Comparison of ENCODE assay signal across 18 cellular contexts in the genomic region with DNA sequence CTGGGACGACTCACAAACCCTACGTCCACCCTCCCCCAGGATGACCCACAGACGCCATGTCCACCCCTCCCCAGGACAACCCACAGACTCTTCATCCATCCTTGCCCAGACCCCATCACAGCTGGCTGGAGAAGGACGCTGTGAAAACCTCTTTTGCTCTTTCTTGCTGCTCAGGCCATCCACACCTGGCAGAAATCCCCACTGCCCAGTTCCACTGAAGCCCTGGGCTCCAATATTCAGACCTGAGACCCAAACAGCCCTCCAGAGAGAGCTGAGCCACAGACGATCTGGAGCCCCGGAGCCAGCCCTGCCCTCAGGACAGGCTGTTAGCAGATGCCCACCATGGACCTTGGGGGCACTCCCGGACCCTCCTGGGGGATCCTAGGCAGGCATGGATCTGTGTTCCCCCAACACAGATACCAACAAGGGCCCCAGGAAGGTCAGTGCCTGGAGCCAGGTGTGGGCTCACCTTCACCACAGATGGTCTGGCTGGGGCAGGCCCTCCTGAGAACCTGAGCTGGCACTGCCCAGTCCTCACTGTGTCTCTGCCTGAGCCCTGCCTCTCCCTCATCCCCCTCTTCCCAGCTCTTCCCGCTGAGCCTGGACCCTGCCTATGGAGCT.
A peak's percentile ranks its signal among the peaks of the same experiment; 100 is the strongest.
DNase-seq lines count a peak whose midpoint lies in the region; ATAC-seq and TF ChIP-seq lines count a peak whose summit lies in the region.
"Had no signal": no experiment of that assay in that cellular context is flagged by ENCODE, and none has a peak within 500 bp of the region (broad histone marks: within the 10 kb centered on the region; RNA-seq: fewer than 3 reads in every experiment).

No MANE protein-coding gene starts in this region.

- H3K27ac Mint-ChIP-seq in stimulated activated naive CD8-positive, alpha-beta T cell treated with anti-CD3 and anti-CD28 coated beads, Interleukin-15, amount 100 ng/mL, for 72 hours = peak overlapping the region in 1 of 2 donors; percentile 61
- peak overlapping the region; percentile 65 for H3K27ac Mint-ChIP-seq in progenitor cell of endocrine pancreas
- H3K27ac Mint-ChIP-seq: HFFc6 had no signal

- H3K27me3 ChIP-seq in right lobe of liver (no peaks in the 10 kb centered on the region), H7 (ENCODE audit: control insufficient read depth, insufficient read depth, low read length) (no peaks in the 10 kb centered on the region)

- WGBS in right lobe of liver (ENCODE audit: insufficient coverage, low coverage, low lambda C conversion rate, missing lambda C conversion rate) = 76% methylated on average over 5 of the region's 8 CpGs

- intact Hi-C loops in right lobe of liver (cut with DNase I) = no loop called here
- intact Hi-C loops in left cardiac atrium (cut with DNase I) = no loop called here

- no peak for TF ChIP-seq POLR2A in right lobe of liver (IDR thresholded peaks at IDR 0.05)

- TF ChIP-seq CTCF in right lobe of liver (IDR thresholded peaks at IDR 0.05) (no peak), progenitor cell of endocrine pancreas (IDR thresholded peaks at IDR 0.05; ENCODE audit: unreplicated experiment) (no peak), GM20000 (IDR thresholded peaks at IDR 0.05; ENCODE audit: extremely low read depth, missing control alignments) (no peak)

- no peaks in the 10 kb centered on the region for H3K36me3 ChIP-seq in right lobe of liver
- no peaks in the 10 kb centered on the region for H3K36me3 ChIP-seq in H7 (replicated peaks; ENCODE audit: control insufficient read depth, insufficient read depth, low read length)

- H3K4me3 Mint-ChIP-seq in stimulated activated naive CD8-positive, alpha-beta T cell treated with anti-CD3 and anti-CD28 coated beads, Interleukin-15, amount 100 ng/mL, for 72 hours = no peak overlapping the region
- H3K4me3 Mint-ChIP-seq in progenitor cell of endocrine pancreas (ENCODE audit: low read depth) = no peak overlapping the region
- H3K4me3 Mint-ChIP-seq: HFFc6 had no signal

- no peaks in the 10 kb centered on the region for H3K9me3 ChIP-seq in right lobe of liver

- no peaks in the 10 kb centered on the region for H3K9me3 Mint-ChIP-seq in stimulated activated naive CD8-positive, alpha-beta T cell treated with anti-CD3 and anti-CD28 coated beads, Interleukin-15, amount 100 ng/mL, for 72 hours
- H3K9me3 Mint-ChIP-seq in progenitor cell of endocrine pancreas (ENCODE audit: low read depth) = no peaks in the 10 kb centered on the region

- no peak overlapping the region for H3K27ac ChIP-seq in right lobe of liver
- H3K27ac ChIP-seq: C4-2B had no signal

- peak; percentile 40 for ATAC-seq in stimulated activated naive CD8-positive, alpha-beta T cell treated with anti-CD3 and anti-CD28 coated beads, Interleukin-15, amount 100 ng/mL, for 72 hours
- no peak for ATAC-seq in stimulated activated naive CD8-positive, alpha-beta T cell treated with anti-CD3 and anti-CD28 coated beads, Interleukin-15, Interleukin-2, amounts not matched to agents 100 U/mL and 50 U/mL, for 24 hours
- ATAC-seq in right lobe of liver (peak in 3 of 4 donors; percentile 20 to 44 (median 39)), left cardiac atrium (no peak)

- peaks cover 18% of the 10 kb centered on the region for H3K27me3 Mint-ChIP-seq in stimulated activated naive CD8-positive, alpha-beta T cell treated with anti-CD3 and anti-CD28 coated beads, Interleukin-15, amount 100 ng/mL, for 72 hours
- H3K27me3 Mint-ChIP-seq in progenitor cell of endocrine pancreas = peaks cover 23% of the 10 kb centered on the region

- no peaks in the 10 kb centered on the region for H3K36me3 Mint-ChIP-seq in progenitor cell of endocrine pancreas (ENCODE audit: insufficient read depth)

- H3K4me1 ChIP-seq in right lobe of liver = no peaks in the 10 kb centered on the region

- H3K4me3 ChIP-seq in right lobe of liver (no peak overlapping the region), H7 (ENCODE audit: insufficient read depth, low read depth, low read length) (no peak overlapping the region)

- H3K4me1 Mint-ChIP-seq in stimulated activated naive CD8-positive, alpha-beta T cell treated with anti-CD3 and anti-CD28 coated beads, Interleukin-15, amount 100 ng/mL, for 72 hours = no peaks in the 10 kb centered on the region
- peaks cover 1% of the 10 kb centered on the region for H3K4me1 Mint-ChIP-seq in progenitor cell of endocrine pancreas (ENCODE audit: low read depth)

- no peak for DNase-seq in stimulated activated naive CD8-positive, alpha-beta T cell treated with anti-CD3 and anti-CD28 coated beads, Interleukin-15, amount 100 ng/mL, for 72 hours
- no peak for DNase-seq in stimulated activated naive CD8-positive, alpha-beta T cell treated with anti-CD3 and anti-CD28 coated beads, Interleukin-15, Interleukin-2, amounts not matched to agents 100 U/mL and 50 U/mL, for 24 hours
- no peak for DNase-seq in right lobe of liver
- DNase-seq in progenitor cell of endocrine pancreas (ENCODE audit: low spot score, unreplicated experiment) = no peak
- no peak for DNase-seq in GM20000 (ENCODE audit: low spot score)
- no peak for DNase-seq in H7
- DNase-seq in left cardiac atrium = no peak
- DNase-seq in activated naive CD4-positive, alpha-beta T cell treated with Interleukin-2 at 50 U/mL for 16 hours = no peak
- DNase-seq: ACHN, AML-193, DMS79 treated with DMSO at 0.1 percent for 48 hours, HFFc6, KG1, NCI-H1105 treated with DMSO at 0.1 percent for 48 hours, NCI-H1694, NCI-H2081 treated with DMSO at 0.1 percent for 48 hours, SHP77 treated with DMSO at 0.1 percent for 48 hours had no signal

Comparison
In these comparisons a context has a peak if more than half of its experiments do, and no peak if none do; other contexts are left out.
1. ATAC-seq: peak in stimulated activated naive CD8-positive, alpha-beta T cell treated with anti-CD3 and anti-CD28 coated beads, Interleukin-15, amount 100 ng/mL, for 72 hours (single experiment) and right lobe of liver (3 of 4); none in stimulated activated naive CD8-positive, alpha-beta T cell treated with anti-CD3 and anti-CD28 coated beads, Interleukin-15, Interleukin-2, amounts not matched to agents 100 U/mL and 50 U/mL, for 24 hours (single experiment) and left cardiac atrium (0 of 2).